Comparison of ENCODE assay signal across 10 cellular contexts in genomic region chr2:168849610-168850009, GRCh38. TPM values are rescaled to one million over a fixed set of nuclear protein-coding genes. Genes with fewer than 3 reads are reported as not detected.
A peak's percentile ranks its signal among the peaks of the same experiment; 100 is the strongest.
DNase-seq lines count a peak whose midpoint lies in the region; ATAC-seq, FAIRE-seq and TF ChIP-seq lines count a peak whose summit lies in the region.
"Had no signal": no experiment of that assay in that cellular context is flagged by ENCODE, and none has a peak within 500 bp of the region (broad histone marks: within the 10 kb centered on the region; RNA-seq: fewer than 3 reads in every experiment).

No MANE protein-coding gene starts in this region.

- H3K4me3 ChIP-seq in A549 (no peak overlapping the region), right cardiac atrium (ENCODE audit: low read length) (no peak overlapping the region), vagina (no peak overlapping the region), sigmoid colon (no peak overlapping the region)
- H3K4me3 ChIP-seq: SJSA1 had no signal

- POLR2A ChIA-PET in A549 (lab: Yijun Ruan, JAX) = no interaction called here

- H3K9me3 ChIP-seq in A549 (no peaks in the 10 kb centered on the region), right cardiac atrium (ENCODE audit: control insufficient read depth, low read length) (no peaks in the 10 kb centered on the region), vagina (no peaks in the 10 kb centered on the region), sigmoid colon (no peaks in the 10 kb centered on the region)
- H3K9me3 ChIP-seq: SJSA1 had no signal

- intact Hi-C loops in right cardiac atrium (cut with DNase I) = loop anchor here in 2 of 4 donors (5.0 to 10.0 kb wide), 2 partner anchors 65 to 77 kb away; no protein-coding TSS in a partner anchor
- intact Hi-C loops in vagina (cut with DNase I) = no loop called here
- intact Hi-C loops in sigmoid colon (cut with DNase I) = no loop called here

- ATAC-seq in A549 = peak; percentile 56 to 80; a peak in 4 of 6 replicates
- peak; percentile 58 for ATAC-seq in GM19324 (IDR thresholded peaks at IDR 0.05; ENCODE audit: low FRiP score, unreplicated experiment)
- ATAC-seq in right cardiac atrium = peak; percentile 73 to 84
- no peak for ATAC-seq in GM18868 (IDR thresholded peaks at IDR 0.05; ENCODE audit: unreplicated experiment)

- peak in 1 of 2 experiments; percentile 55 for DNase-seq in A549 (ENCODE audit: low read depth in 1 of 2, low spot score in 1 of 2)
- DNase-seq in RPMI7951 (ENCODE audit: low read depth) = peak; percentile 20
- peak; percentile 20 to 66 (median 55) for DNase-seq in right cardiac atrium
- no peak for DNase-seq in vagina (ENCODE audit: extremely low spot score in 2 of 2)
- no peak for DNase-seq in SIG-M5 treated with dmso at 0.1 percent for 504 hours (lab: John Stamatoyannopoulos, UW; ENCODE audit: unreplicated experiment)
- DNase-seq in sigmoid colon = no peak

- H3K27ac ChIP-seq in A549 (no peak overlapping the region), right cardiac atrium (ENCODE audit: low read length) (no peak overlapping the region), vagina (no peak overlapping the region), sigmoid colon (no peak overlapping the region)
- H3K27ac ChIP-seq: SJSA1 had no signal

- peak; percentile 21 to 37; a peak in 1 of 5 replicates for TF ChIP-seq RAD21 in A549 (conservative IDR thresholded peaks at IDR 0.05 in 1 of 2, IDR thresholded peaks at IDR 0.05 in 1 of 2)

- TF ChIP-seq POLR2A in A549 (IDR thresholded peaks at IDR 0.05; ENCODE audit: low read length) (no peak), vagina (IDR thresholded peaks at IDR 0.05) (no peak), sigmoid colon (IDR thresholded peaks at IDR 0.05) (no peak)

- TF ChIP-seq CTCF in A549 (IDR thresholded peaks at IDR 0.05) (no peak), vagina (IDR thresholded peaks at IDR 0.05) (no peak), sigmoid colon (IDR thresholded peaks at IDR 0.05) (no peak)

- FAIRE-seq in A549 (lab: Jason Lieb, UNC) = no peak

- H3K27me3 ChIP-seq in right cardiac atrium (ENCODE audit: control insufficient read depth, insufficient read depth) = no peaks in the 10 kb centered on the region
- no peaks in the 10 kb centered on the region for H3K27me3 ChIP-seq in vagina
- H3K27me3 ChIP-seq in sigmoid colon = no peaks in the 10 kb centered on the region
- H3K27me3 ChIP-seq: SJSA1 had no signal

- CTCF ChIA-PET in A549 (lab: Yijun Ruan, JAX) = no interaction called here

- TF ChIP-seq EP300 in A549 (IDR thresholded peaks at IDR 0.05) = no peak
- no peak for TF ChIP-seq EP300 in sigmoid colon (IDR thresholded peaks at IDR 0.05)

- 82% methylated on average over 2 of the region's 2 CpGs for WGBS in A549 (ENCODE audit: missing lambda C conversion rate)
- WGBS in right cardiac atrium = 57% methylated on average over 2 of the region's 2 CpGs
- WGBS in sigmoid colon, 2 donors = 43 to 71% methylated on average over 2 of the region's 2 CpGs

- H3K4me1 ChIP-seq in A549 = peaks cover 9% of the 10 kb centered on the region; the same call in 1 of the 3 replicates
- no peaks in the 10 kb centered on the region for H3K4me1 ChIP-seq in right cardiac atrium (ENCODE audit: control insufficient read depth, insufficient read depth, low read length)
- no peaks in the 10 kb centered on the region for H3K4me1 ChIP-seq in vagina
- no peaks in the 10 kb centered on the region for H3K4me1 ChIP-seq in sigmoid colon
- H3K4me1 ChIP-seq: SJSA1 had no signal

- H3K36me3 ChIP-seq in vagina (no peaks in the 10 kb centered on the region), sigmoid colon (no peaks in the 10 kb centered on the region)

- no peak overlapping the region for H3K4me2 ChIP-seq in A549

TF ChIP-seq in A549, 52 proteins besides CTCF, POLR2A, EP300 and RAD21:
- no peak for TF ChIP-seq HOXA7 (CRISPR knock-in tag; IDR thresholded peaks at IDR 0.05)
- TF ChIP-seq RNF2 (IDR thresholded peaks at IDR 0.05; ENCODE audit: borderline replicate concordance, low read depth) = no peak
- TF ChIP-seq E2F6 (IDR thresholded peaks at IDR 0.05; ENCODE audit: borderline replicate concordance, low read depth) = no peak
- TF ChIP-seq BHLHE40 (IDR thresholded peaks at IDR 0.05; ENCODE audit: low read depth, low read length) = no peak
- no peak for TF ChIP-seq USF2 (IDR thresholded peaks at IDR 0.05)
- peak; percentile 42 for TF ChIP-seq MAFK (IDR thresholded peaks at IDR 0.05; ENCODE audit: partially characterized antibody)
- 0 out of 3 replicates have a peak, but pooled peaks have one; percentile 15 for TF ChIP-seq SMC3 (IDR thresholded peaks at IDR 0.05)
- no peak for TF ChIP-seq POLR2AphosphoS2 (conservative IDR thresholded peaks at IDR 0.05; ENCODE audit: low read length)
- TF ChIP-seq CBX2 (IDR thresholded peaks at IDR 0.05; ENCODE audit: borderline replicate concordance, low read depth) = no peak

RNA-seq across cellular contexts. Expression of gene SPC25, which starts 40.6 kb away (rescaled TPM):
- polyA plus RNA-seq in A549 (2011; rRNA removed) = 15.9 and 23.9 TPM in 2 replicates
- 10.7 and 11.3 TPM in 2 replicates for polyA plus RNA-seq in A549 (2012; cell fraction: cytosol; rRNA removed)
- polyA plus RNA-seq in A549 (2012; cell fraction: nucleus; rRNA removed) = 2.4 and 6.1 TPM in 2 replicates
- 25.1 to 29.1 TPM (median 27.8 TPM) in 3 replicates for polyA plus RNA-seq in A549 (2017; fragmentation: RNase III; extraction: RNeasy Plus Mini Kit Qiagen cat#74134 plus additional on column Dnase treatment)
- polyA minus RNA-seq in A549 (2011; rRNA and poly(A)+ RNA removed) = 9.1 and 10.5 TPM in 2 replicates
- total RNA-seq in RPMI7951 (2014; rRNA removed; shearing (Covaris generic)) = 49.0 and 53.0 TPM in 2 replicates
- under 1 TPM in 3 of 4 donors, not detected in 1; 0.31 to 0.53 (median 0.46) TPM for total RNA-seq in right cardiac atrium
- polyA plus RNA-seq in right cardiac atrium = not detected
- not detected for total RNA-seq in vagina
- total RNA-seq in sigmoid colon = under 1 TPM in 1 of 4 donors, not detected in 3; 0.54 TPM
- 1 to 10 TPM; 2.4 to 9.0 (median 8.7) TPM for polyA plus RNA-seq in sigmoid colon

RNA-seq across cellular contexts. Expression of gene NOSTRIN, which starts 47.2 kb away (rescaled TPM):
- polyA plus RNA-seq in A549 (2011; rRNA removed) (9.7 and 11.7 TPM in 2 replicates), A549 (2017; fragmentation: RNase III; extraction: RNeasy Plus Mini Kit Qiagen cat#74134 plus additional on column Dnase treatment) (1.9 to 2.8 TPM (median 2.5 TPM) in 3 replicates), right cardiac atrium (31.8 TPM), sigmoid colon (10 to 100 TPM; 21.9 to 49.0 (median 39.0) TPM)
- polyA plus RNA-seq in A549 (2012; cell fraction: cytosol; rRNA removed) = 0.29 and 0.36 TPM in 2 replicates
- polyA plus RNA-seq in A549 (2012; cell fraction: nucleus; rRNA removed) = 0.28 and 0.54 TPM in 2 replicates
- 11.2 and 14.7 TPM in 2 replicates for polyA minus RNA-seq in A549 (2011; rRNA and poly(A)+ RNA removed)
- 0.20 TPM in 1 of 2 replicates, not detected in the other for total RNA-seq in RPMI7951 (2014; rRNA removed; shearing (Covaris generic))
- total RNA-seq in right cardiac atrium (10 to 100 TPM; 21.2 to 33.2 (median 24.9) TPM), vagina (30.0 TPM), sigmoid colon (10 to 100 TPM in 2 of 4 donors, 1 to 10 TPM in 2; 5.1 to 13.3 (median 9.2) TPM)
- total RNA-seq: SJSA1 had no signal

RNA-seq across cellular contexts. Expression of gene G6PC2, which starts 51.5 kb away (rescaled TPM):
- not detected in 2 replicates for polyA plus RNA-seq in A549 (2011; rRNA removed)
- not detected in 2 replicates for polyA plus RNA-seq in A549 (2012; cell fraction: cytosol; rRNA removed)
- polyA plus RNA-seq in A549 (2012; cell fraction: nucleus; rRNA removed) = not detected in 2 replicates
- polyA plus RNA-seq in A549 (2017; fragmentation: RNase III; extraction: RNeasy Plus Mini Kit Qiagen cat#74134 plus additional on column Dnase treatment) = not detected in 3 replicates
- polyA minus RNA-seq in A549 (2011; rRNA and poly(A)+ RNA removed) = not detected in 2 replicates
- total RNA-seq in RPMI7951 (2014; rRNA removed; shearing (Covaris generic)) = not detected in 2 replicates
- total RNA-seq in right cardiac atrium = not detected
- polyA plus RNA-seq in right cardiac atrium = not detected
- total RNA-seq in vagina = not detected
- not detected for total RNA-seq in sigmoid colon
- under 1 TPM in 2 of 3 donors, not detected in 1; 0.06 to 0.60 TPM for polyA plus RNA-seq in sigmoid colon
- total RNA-seq: glomerular endothelial cell, SJSA1 had no signal

Comparison
In these comparisons a context has a peak if more than half of its experiments do, and no peak if none do; other contexts are left out.
1. DNase-seq: peak in RPMI7951 (single experiment) and right cardiac atrium (3 of 3); none in vagina (0 of 2), SIG-M5 treated with dmso at 0.1 percent for 504 hours (single experiment) and sigmoid colon (single experiment).
2. RNA of gene SPC25, which starts 40.6 kb away (total RNA-seq): 49.0 to 53.0 TPM in RPMI7951; not detected in vagina (single experiment), 0.31 to 0.53 TPM in right cardiac atrium and 0.54 TPM in sigmoid colon; every median in the first group is over 10 times any median in the second.